1 cellular context compared by ENCODE assay signal in the genomic region with DNA sequence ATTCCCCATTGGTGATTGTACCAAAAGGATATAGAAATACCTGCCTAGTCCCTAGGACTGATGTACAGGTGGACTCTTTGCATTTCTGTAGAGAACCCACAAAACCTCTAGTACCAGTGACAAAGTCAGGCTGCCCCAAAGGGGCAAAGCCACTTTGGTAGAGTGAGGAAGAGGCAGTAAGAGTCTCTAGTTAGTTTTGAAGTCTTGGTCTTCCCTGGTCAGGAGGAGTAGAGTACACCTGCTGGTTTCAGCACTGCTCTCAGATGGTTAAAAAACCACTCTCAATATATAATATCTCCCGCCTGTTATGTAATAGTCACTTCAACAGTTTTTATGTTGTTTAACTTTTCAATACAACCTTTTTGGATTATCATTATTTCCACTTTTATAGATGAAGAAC.
TF ChIP-seq lines count a peak whose summit lies in the region.

No MANE protein-coding gene starts in this region.

TF ChIP-seq in IMR-90, 13 proteins besides CTCF, POLR2A, EP300 and RAD21:
- TF ChIP-seq MAFK (IDR thresholded peaks at IDR 0.05; ENCODE audit: low read depth, low read length) (no peak), CEBPB (IDR thresholded peaks at IDR 0.05; ENCODE audit: low read depth, low read length) (no peak), RCOR1 (IDR thresholded peaks at IDR 0.05; ENCODE audit: insufficient replicate concordance, low read length) (no peak), MXI1 (IDR thresholded peaks at IDR 0.05; ENCODE audit: borderline replicate concordance, low read depth, low read length) (no peak), RFX5 (IDR thresholded peaks at IDR 0.05; ENCODE audit: low read depth, low read length) (no peak), BHLHE40 (IDR thresholded peaks at IDR 0.05; ENCODE audit: low read depth, low read length) (no peak), FOS (IDR thresholded peaks at IDR 0.05; ENCODE audit: low read depth, low read length) (no peak), NFE2L2 (IDR thresholded peaks at IDR 0.05; ENCODE audit: low read depth, low read length) (no peak)
- TF ChIP-seq, protein P1, sequence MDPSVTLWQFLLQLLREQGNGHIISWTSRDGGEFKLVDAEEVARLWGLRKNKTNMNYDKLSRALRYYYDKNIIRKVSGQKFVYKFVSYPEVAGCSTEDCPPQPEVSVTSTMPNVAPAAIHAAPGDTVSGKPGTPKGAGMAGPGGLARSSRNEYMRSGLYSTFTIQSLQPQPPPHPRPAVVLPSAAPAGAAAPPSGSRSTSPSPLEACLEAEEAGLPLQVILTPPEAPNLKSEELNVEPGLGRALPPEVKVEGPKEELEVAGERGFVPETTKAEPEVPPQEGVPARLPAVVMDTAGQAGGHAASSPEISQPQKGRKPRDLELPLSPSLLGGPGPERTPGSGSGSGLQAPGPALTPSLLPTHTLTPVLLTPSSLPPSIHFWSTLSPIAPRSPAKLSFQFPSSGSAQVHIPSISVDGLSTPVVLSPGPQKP (IDR thresholded peaks at IDR 0.05; ENCODE audit: borderline replicate concordance, low read depth, low read length), result no peak
- TF ChIP-seq, protein P2, sequence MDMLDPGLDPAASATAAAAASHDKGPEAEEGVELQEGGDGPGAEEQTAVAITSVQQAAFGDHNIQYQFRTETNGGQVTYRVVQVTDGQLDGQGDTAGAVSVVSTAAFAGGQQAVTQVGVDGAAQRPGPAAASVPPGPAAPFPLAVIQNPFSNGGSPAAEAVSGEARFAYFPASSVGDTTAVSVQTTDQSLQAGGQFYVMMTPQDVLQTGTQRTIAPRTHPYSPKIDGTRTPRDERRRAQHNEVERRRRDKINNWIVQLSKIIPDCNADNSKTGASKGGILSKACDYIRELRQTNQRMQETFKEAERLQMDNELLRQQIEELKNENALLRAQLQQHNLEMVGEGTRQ (IDR thresholded peaks at IDR 0.05; ENCODE audit: low read depth, low read length), result no peak
